Comparison of ENCODE assay signal across 7 cellular contexts in genomic region chr12:53718567-53718966, GRCh38. TPM values are rescaled to one million over a fixed set of nuclear protein-coding genes. Genes with fewer than 3 reads are reported as not detected.
"Had no signal": no experiment of that assay in that cellular context is flagged by ENCODE, and none has a peak within 500 bp of the region (broad histone marks: within the 10 kb centered on the region; RNA-seq: fewer than 3 reads in every experiment).

No MANE protein-coding gene starts in this region.

RNA-seq across cellular contexts. Expression of gene CISTR, which starts 33.2 kb away (rescaled TPM):
- total RNA-seq: GM23248, GM23338, H1, H4, H7, H9, HFFc6 had no signal
- polyA plus RNA-seq: GM23248, GM23338, H1 had no signal
